ENCODE assay signal across 1 cellular context in genomic region chr9:116430849-116431248, GRCh38.
TF ChIP-seq lines count a peak whose summit lies in the region.

No MANE protein-coding gene starts in this region.

TF ChIP-seq in HepG2, 621 proteins besides CTCF, POLR2A, EP300 and RAD21 (continued from another document):
- TF ChIP-seq ZNF318 (CRISPR knock-in tag; IDR thresholded peaks at IDR 0.05), result no peak
- TF ChIP-seq MIER2 (CRISPR knock-in tag; IDR thresholded peaks at IDR 0.05), result no peak
- no peak for TF ChIP-seq FUBP1 (CRISPR knock-in tag; IDR thresholded peaks at IDR 0.05; ENCODE audit: borderline replicate concordance)
- TF ChIP-seq KMT2B (CRISPR knock-in tag; IDR thresholded peaks at IDR 0.05), result no peak
- TF ChIP-seq ZNF850 (CRISPR knock-in tag; conservative IDR thresholded peaks at IDR 0.05), result no peak
- TF ChIP-seq ZNF609 (CRISPR knock-in tag; IDR thresholded peaks at IDR 0.05; ENCODE audit: borderline replicate concordance), result no peak
- no peak for TF ChIP-seq ZNF263 (CRISPR knock-in tag; IDR thresholded peaks at IDR 0.05)
- TF ChIP-seq ZNF296 (CRISPR knock-in tag; conservative IDR thresholded peaks at IDR 0.05), result no peak
